ENCODE assay signal across 16 cellular contexts in genomic region chr2:42747422-42747821, GRCh38. TPM values are rescaled to one million over a fixed set of nuclear protein-coding genes. Genes with fewer than 3 reads are reported as not detected.
DNase-seq lines count a peak whose midpoint lies in the region; ATAC-seq and TF ChIP-seq lines count a peak whose summit lies in the region.
"Had no signal": no experiment of that assay in that cellular context is flagged by ENCODE, and none has a peak within 500 bp of the region (broad histone marks: within the 10 kb centered on the region; RNA-seq: fewer than 3 reads in every experiment).

No MANE protein-coding gene starts in this region.

- H3K27me3 ChIP-seq in esophagus muscularis mucosa = no peaks in the 10 kb centered on the region
- H3K27me3 ChIP-seq in lower lobe of right lung (ENCODE audit: low read depth) = no peaks in the 10 kb centered on the region
- H3K27me3 ChIP-seq in upper lobe of right lung = no peaks in the 10 kb centered on the region
- H3K27me3 ChIP-seq: BE2C, BLaER1 had no signal

- 96% methylated on average over 3 of the region's 3 CpGs for WGBS in esophagus muscularis mucosa

- ATAC-seq in lower lobe of right lung (peak; percentile 58 to 85), upper lobe of right lung (peak; percentile 65), GM21619 (IDR thresholded peaks at IDR 0.05; ENCODE audit: unreplicated experiment) (no peak)

- intact Hi-C loops in esophagus muscularis mucosa (cut with DNase I) = no loop called here
- intact Hi-C loops in lower lobe of right lung (cut with DNase I) = no loop called here
- intact Hi-C loops in upper lobe of right lung (cut with DNase I) = no loop called here

- no peak overlapping the region for H3K27ac ChIP-seq in esophagus muscularis mucosa (replicated peaks in 1 of 4)
- H3K27ac ChIP-seq in lower lobe of right lung = no peak overlapping the region
- no peak overlapping the region for H3K27ac ChIP-seq in upper lobe of right lung
- H3K27ac ChIP-seq: BLaER1 had no signal

- H3K9me3 ChIP-seq in esophagus muscularis mucosa (no peaks in the 10 kb centered on the region), lower lobe of right lung (no peaks in the 10 kb centered on the region), upper lobe of right lung (no peaks in the 10 kb centered on the region)
- H3K9me3 ChIP-seq: BE2C, BLaER1 had no signal

- no peak for TF ChIP-seq EP300 in esophagus muscularis mucosa (IDR thresholded peaks at IDR 0.05)

- H3K4me1 ChIP-seq in esophagus muscularis mucosa (peaks cover 0 to 5% (median 0%) of the 10 kb centered on the region in 4 donors), lower lobe of right lung (peaks cover 13% of the 10 kb centered on the region), upper lobe of right lung (peaks cover 12% of the 10 kb centered on the region)
- H3K4me1 ChIP-seq: BE2C had no signal

- DNase-seq in esophagus muscularis mucosa (ENCODE audit: extremely low spot score) (peak; percentile 26), lower lobe of right lung (no peak), upper lobe of right lung (no peak), DMS 273 treated with DMSO at 0.1 percent for 48 hours (lab: John Stamatoyannopoulos, UW) (no peak)
- no peak for DNase-seq in stimulated activated CD4-positive, alpha-beta T cell treated with anti-CD3 and anti-CD28 coated beads, Interleukin-2, amount 100 ng/mL, for 24 hours
- DNase-seq: 8988T; ACHN; BE2C; C1 segment of cervical spinal cord; CD4-positive, alpha-beta memory T cell; CD4-positive, CD25-positive, alpha-beta regulatory T cell; CD8-positive, alpha-beta memory T cell; COR-L47; DMS79 treated with DMSO at 0.1 percent for 48 hours had no signal

- H3K36me3 ChIP-seq in esophagus muscularis mucosa (peaks cover 0 to 18% (median 5%) of the 10 kb centered on the region in 4 donors), lower lobe of right lung (no peaks in the 10 kb centered on the region), upper lobe of right lung (no peaks in the 10 kb centered on the region)
- H3K36me3 ChIP-seq: BE2C had no signal

- no peak for TF ChIP-seq POLR2A in esophagus muscularis mucosa (IDR thresholded peaks at IDR 0.05; ENCODE audit: low read depth)

- TF ChIP-seq CTCF in esophagus muscularis mucosa (IDR thresholded peaks at IDR 0.05) (no peak), lower lobe of right lung (IDR thresholded peaks at IDR 0.05) (no peak), upper lobe of right lung (IDR thresholded peaks at IDR 0.05) (no peak)

- H3K4me3 ChIP-seq in esophagus muscularis mucosa (no peak overlapping the region), lower lobe of right lung (no peak overlapping the region), upper lobe of right lung (no peak overlapping the region)
- H3K4me3 ChIP-seq: BLaER1 had no signal

RNA-seq across cellular contexts. Expression of gene OXER1, which starts 16.5 kb away (rescaled TPM):
- total RNA-seq in esophagus muscularis mucosa (1 to 10 TPM in 1 of 4 donors, under 1 TPM in 3; 0.42 to 1.3 (median 0.61) TPM), lower lobe of right lung (1.9 TPM), upper lobe of right lung (1.1 TPM)
- total RNA-seq: CD4-positive, alpha-beta memory T cell; CD4-positive, CD25-positive, alpha-beta regulatory T cell had no signal

RNA-seq across cellular contexts. Expression of gene HAAO, which starts 45.0 kb away (rescaled TPM):
- total RNA-seq in esophagus muscularis mucosa (1 to 10 TPM; 2.9 to 4.8 (median 4.0) TPM), lower lobe of right lung (6.1 TPM), upper lobe of right lung (6.4 TPM)
- total RNA-seq: CD4-positive, CD25-positive, alpha-beta regulatory T cell had no signal
